Comparison of ENCODE assay signal across 5 cellular contexts in the genomic region with DNA sequence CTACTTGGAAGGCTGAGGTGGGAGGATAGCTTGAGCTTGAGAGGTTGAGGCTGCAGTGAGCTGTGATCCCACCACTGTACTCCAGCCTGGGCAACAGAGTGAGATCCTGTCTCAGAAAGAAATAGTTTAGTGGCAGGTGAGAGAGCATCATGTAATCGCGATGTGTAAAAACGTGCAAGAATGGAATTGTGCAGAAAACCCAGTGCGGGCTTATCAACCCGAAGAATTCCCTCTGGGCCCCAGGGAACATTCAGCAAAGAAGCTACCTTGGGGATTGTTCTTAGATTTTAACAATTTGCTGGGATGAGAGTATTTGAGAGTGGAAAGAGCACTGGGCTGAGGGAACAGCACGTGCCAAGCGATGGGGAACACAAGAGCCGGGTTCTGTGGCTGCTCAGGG.
"Had no signal": no experiment of that assay in that cellular context is flagged by ENCODE, and none has a peak within 500 bp of the region (broad histone marks: within the 10 kb centered on the region; RNA-seq: fewer than 3 reads in every experiment).

No MANE protein-coding gene starts in this region.

- DNase-seq: H9, HCEC 1CT, IMR-90, KG1 had no signal

- H3K4me3 ChIP-seq: K562 had no signal

- ATAC-seq: K562 had no signal
